In the genomic region with DNA sequence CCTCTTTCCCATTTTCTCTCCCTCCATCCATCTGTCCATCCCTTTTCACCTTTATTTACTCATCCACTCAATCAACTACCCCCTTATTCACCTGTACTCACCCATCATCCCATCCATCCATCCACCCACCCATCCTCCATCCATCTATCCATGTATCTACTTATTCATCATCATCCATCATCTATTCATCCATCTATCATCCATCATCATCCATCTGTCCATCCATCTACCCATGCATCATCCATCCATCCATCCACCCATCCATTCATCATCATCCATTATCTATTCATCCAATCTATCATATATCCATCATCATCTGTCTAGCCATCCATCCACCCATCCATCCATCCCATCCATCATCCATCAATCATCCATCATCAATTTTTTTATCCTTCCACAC, we compare ENCODE assay signal across 9 cellular contexts. TPM values are rescaled to one million over a fixed set of nuclear protein-coding genes. Genes with fewer than 3 reads are reported as not detected.
"Had no signal": no experiment of that assay in that cellular context is flagged by ENCODE, and none has a peak within 500 bp of the region (broad histone marks: within the 10 kb centered on the region; RNA-seq: fewer than 3 reads in every experiment).

No MANE protein-coding gene starts in this region.

- H3K27ac Mint-ChIP-seq: HFFc6 had no signal

- H3K4me3 ChIP-seq: GM23248, HAP-1, K562 had no signal

- H3K4me3 Mint-ChIP-seq: HFFc6 had no signal

- FAIRE-seq: K562 had no signal

- DNase-seq: GM23248, GOT3, H7, HFFc6, IMR-90 had no signal

- H3K27ac ChIP-seq: GM23248, HL-60 had no signal

- H3K9me3 ChIP-seq: HAP-1 had no signal

RNA-seq across cellular contexts. Expression of gene ZNF536, which starts 48.3 kb away (rescaled TPM):
- total RNA-seq: HFFc6, HT1080, IMR-90, K562 had no signal
